Comparison of ENCODE assay signal across 1 cellular context in the genomic region with DNA sequence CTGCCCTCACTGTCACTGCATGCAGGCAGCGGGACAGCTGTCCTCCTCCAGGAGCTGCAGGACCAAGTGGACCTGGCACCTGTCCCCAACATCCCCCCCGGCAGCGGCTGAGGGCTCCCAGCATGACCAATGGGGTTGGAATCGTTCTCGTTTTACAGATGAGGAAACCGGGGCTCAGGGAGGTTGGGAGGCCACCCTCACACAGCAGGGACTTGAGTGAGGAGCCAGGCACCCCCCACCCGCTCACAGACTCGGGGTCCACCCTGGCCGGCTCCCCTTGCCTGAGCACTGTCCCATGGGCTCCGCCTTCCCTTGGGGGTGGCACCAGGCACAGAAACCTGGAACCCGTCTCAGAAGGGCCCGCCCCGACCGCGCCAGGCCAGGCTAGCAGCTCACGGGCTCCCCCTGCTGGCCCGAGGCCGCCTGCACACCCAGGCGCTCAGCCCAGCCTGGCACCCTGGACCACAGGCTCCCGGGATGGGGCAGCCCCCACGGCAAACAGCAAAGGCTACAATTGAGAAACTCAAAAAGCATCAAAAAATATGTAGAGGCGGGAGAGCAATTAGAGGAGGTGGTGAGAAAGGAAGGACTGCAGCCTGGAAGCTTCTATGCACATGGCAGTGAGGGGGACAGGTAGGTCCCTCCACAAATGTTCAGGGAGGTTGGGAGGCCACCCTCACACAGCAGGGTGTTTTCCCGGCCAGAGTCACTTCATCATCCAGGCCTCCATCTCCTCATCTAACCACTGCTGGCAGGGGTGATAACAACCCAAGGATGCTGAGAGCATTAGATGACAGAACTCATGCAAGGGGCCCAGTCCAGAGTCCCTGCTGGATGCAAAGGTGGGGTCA.
TF ChIP-seq lines count a peak whose summit lies in the region.

No MANE protein-coding gene starts in this region.

TF ChIP-seq in WTC11, 78 proteins besides CTCF, POLR2A, EP300 and RAD21 (continued from another document):
- TF ChIP-seq, protein P1, sequence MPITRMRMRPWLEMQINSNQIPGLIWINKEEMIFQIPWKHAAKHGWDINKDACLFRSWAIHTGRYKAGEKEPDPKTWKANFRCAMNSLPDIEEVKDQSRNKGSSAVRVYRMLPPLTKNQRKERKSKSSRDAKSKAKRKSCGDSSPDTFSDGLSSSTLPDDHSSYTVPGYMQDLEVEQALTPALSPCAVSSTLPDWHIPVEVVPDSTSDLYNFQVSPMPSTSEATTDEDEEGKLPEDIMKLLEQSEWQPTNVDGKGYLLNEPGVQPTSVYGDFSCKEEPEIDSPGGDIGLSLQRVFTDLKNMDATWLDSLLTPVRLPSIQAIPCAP (CRISPR knock-in tag; IDR thresholded peaks at IDR 0.05) = no peak
- TF ChIP-seq FOXJ3 (CRISPR knock-in tag; IDR thresholded peaks at IDR 0.05; ENCODE audit: borderline replicate concordance) (no peak), NR2C2 (CRISPR knock-in tag; IDR thresholded peaks at IDR 0.05) (no peak), NFYB (CRISPR knock-in tag; conservative IDR thresholded peaks at IDR 0.05; ENCODE audit: low read depth) (no peak), SOX15 (CRISPR knock-in tag; IDR thresholded peaks at IDR 0.05) (no peak), ZNF396 (CRISPR knock-in tag; IDR thresholded peaks at IDR 0.05; ENCODE audit: borderline replicate concordance) (no peak), MXD4 (CRISPR knock-in tag; IDR thresholded peaks at IDR 0.05; ENCODE audit: borderline replicate concordance) (no peak)
- TF ChIP-seq, protein P2, sequence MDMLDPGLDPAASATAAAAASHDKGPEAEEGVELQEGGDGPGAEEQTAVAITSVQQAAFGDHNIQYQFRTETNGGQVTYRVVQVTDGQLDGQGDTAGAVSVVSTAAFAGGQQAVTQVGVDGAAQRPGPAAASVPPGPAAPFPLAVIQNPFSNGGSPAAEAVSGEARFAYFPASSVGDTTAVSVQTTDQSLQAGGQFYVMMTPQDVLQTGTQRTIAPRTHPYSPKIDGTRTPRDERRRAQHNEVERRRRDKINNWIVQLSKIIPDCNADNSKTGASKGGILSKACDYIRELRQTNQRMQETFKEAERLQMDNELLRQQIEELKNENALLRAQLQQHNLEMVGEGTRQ (CRISPR knock-in tag; IDR thresholded peaks at IDR 0.05) = no peak
- TF ChIP-seq, protein P3, sequence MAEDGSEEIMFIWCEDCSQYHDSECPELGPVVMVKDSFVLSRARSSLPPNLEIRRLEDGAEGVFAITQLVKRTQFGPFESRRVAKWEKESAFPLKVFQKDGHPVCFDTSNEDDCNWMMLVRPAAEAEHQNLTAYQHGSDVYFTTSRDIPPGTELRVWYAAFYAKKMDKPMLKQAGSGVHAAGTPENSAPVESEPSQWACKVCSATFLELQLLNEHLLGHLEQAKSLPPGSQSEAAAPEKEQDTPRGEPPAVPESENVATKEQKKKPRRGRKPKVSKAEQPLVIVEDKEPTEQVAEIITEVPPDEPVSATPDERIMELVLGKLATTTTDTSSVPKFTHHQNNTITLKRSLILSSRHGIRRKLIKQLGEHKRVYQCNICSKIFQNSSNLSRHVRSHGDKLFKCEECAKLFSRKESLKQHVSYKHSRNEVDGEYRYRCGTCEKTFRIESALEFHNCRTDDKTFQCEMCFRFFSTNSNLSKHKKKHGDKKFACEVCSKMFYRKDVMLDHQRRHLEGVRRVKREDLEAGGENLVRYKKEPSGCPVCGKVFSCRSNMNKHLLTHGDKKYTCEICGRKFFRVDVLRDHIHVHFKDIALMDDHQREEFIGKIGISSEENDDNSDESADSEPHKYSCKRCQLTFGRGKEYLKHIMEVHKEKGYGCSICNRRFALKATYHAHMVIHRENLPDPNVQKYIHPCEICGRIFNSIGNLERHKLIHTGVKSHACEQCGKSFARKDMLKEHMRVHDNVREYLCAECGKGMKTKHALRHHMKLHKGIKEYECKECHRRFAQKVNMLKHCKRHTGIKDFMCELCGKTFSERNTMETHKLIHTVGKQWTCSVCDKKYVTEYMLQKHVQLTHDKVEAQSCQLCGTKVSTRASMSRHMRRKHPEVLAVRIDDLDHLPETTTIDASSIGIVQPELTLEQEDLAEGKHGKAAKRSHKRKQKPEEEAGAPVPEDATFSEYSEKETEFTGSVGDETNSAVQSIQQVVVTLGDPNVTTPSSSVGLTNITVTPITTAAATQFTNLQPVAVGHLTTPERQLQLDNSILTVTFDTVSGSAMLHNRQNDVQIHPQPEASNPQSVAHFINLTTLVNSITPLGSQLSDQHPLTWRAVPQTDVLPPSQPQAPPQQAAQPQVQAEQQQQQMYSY (CRISPR knock-in tag; IDR thresholded peaks at IDR 0.05) = no peak
- TF ChIP-seq, protein P4, sequence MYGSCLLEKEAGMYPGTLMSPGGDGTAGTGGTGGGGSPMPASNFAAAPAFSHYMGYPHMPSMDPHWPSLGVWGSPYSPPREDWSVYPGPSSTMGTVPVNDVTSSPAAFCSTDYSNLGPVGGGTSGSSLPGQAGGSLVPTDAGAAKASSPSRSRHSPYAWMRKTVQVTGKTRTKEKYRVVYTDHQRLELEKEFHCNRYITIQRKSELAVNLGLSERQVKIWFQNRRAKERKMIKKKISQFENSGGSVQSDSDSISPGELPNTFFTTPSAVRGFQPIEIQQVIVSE (CRISPR knock-in tag; IDR thresholded peaks at IDR 0.05; ENCODE audit: borderline replicate concordance) = no peak
TF ChIP-seq in WTC11: peak in this region for 0.
